ENCODE assay signal across 8 cellular contexts in genomic region chr17:19378416-19379293, GRCh38. TPM values are rescaled to one million over a fixed set of nuclear protein-coding genes. Genes with fewer than 3 reads are reported as not detected.
A peak's percentile ranks its signal among the peaks of the same experiment; 100 is the strongest.
DNase-seq lines count a peak whose midpoint lies in the region; ATAC-seq and TF ChIP-seq lines count a peak whose summit lies in the region.

Gene MAPK7 (plus strand): TSS chr17:19378498. CDS start chr17:19378901, 403 bp downstream.

- peak within 1 kb of the TSS; percentile 92 for H3K4me3 Mint-ChIP-seq in activated CD4-positive, alpha-beta memory T cell treated with anti-CD3 and anti-CD28 coated beads, Interleukin-2, amount 10 ng/mL, durations not matched to agents 7 days and 5 days

- peaks cover 30% of the 10 kb centered on the region for H3K36me3 ChIP-seq in cardiac muscle cell

- no peak for DNase-seq in activated CD4-positive, alpha-beta memory T cell treated with anti-CD3 and anti-CD28 coated beads, Interleukin-2, amount 10 ng/mL, durations not matched to agents 7 days and 5 days
- no peak for DNase-seq in cardiac muscle cell (ENCODE audit: low read depth in 1 of 2, low spot score in 1 of 2)
- no peak for DNase-seq in posterior vena cava (ENCODE audit: low spot score)
- no peak for DNase-seq in NCI-H2029 (lab: John Stamatoyannopoulos, UW)
- DNase-seq in UCSD-AML1 (lab: John Stamatoyannopoulos, UW; ENCODE audit: unreplicated experiment): no peak

- H3K27ac ChIP-seq in cardiac muscle cell: peak within 1 kb of the TSS; percentile 88

- peaks cover 36% of the 10 kb centered on the region for H3K36me3 Mint-ChIP-seq in activated CD4-positive, alpha-beta memory T cell treated with anti-CD3 and anti-CD28 coated beads, Interleukin-2, amount 10 ng/mL, durations not matched to agents 7 days and 5 days (ENCODE audit: low read depth)

- peak; percentile 13 for ATAC-seq in GM18498 (IDR thresholded peaks at IDR 0.05; ENCODE audit: unreplicated experiment)
- ATAC-seq in HG02840 (IDR thresholded peaks at IDR 0.05; ENCODE audit: low FRiP score, unreplicated experiment): peak; percentile 11
- ATAC-seq in HG03378 (IDR thresholded peaks at IDR 0.05; ENCODE audit: unreplicated experiment): no peak

- intact Hi-C loops in posterior vena cava (cut with DNase I): no loop called here

- H3K9me3 ChIP-seq in cardiac muscle cell (ENCODE audit: low read depth): no peaks in the 10 kb centered on the region

- H3K9me3 Mint-ChIP-seq in activated CD4-positive, alpha-beta memory T cell treated with anti-CD3 and anti-CD28 coated beads, Interleukin-2, amount 10 ng/mL, durations not matched to agents 7 days and 5 days: no peaks in the 10 kb centered on the region

- H3K4me1 Mint-ChIP-seq in activated CD4-positive, alpha-beta memory T cell treated with anti-CD3 and anti-CD28 coated beads, Interleukin-2, amount 10 ng/mL, durations not matched to agents 7 days and 5 days: peaks cover 40% of the 10 kb centered on the region

- no peak for TF ChIP-seq CTCF in cardiac muscle cell (IDR thresholded peaks at IDR 0.05; ENCODE audit: low read depth, low read length)

- peak within 1 kb of the TSS; percentile 81 for H3K4me3 ChIP-seq in cardiac muscle cell

- no peaks in the 10 kb centered on the region for H3K27me3 Mint-ChIP-seq in activated CD4-positive, alpha-beta memory T cell treated with anti-CD3 and anti-CD28 coated beads, Interleukin-2, amount 10 ng/mL, durations not matched to agents 7 days and 5 days

- no peaks in the 10 kb centered on the region for H3K4me1 ChIP-seq in cardiac muscle cell (ENCODE audit: low read depth)

- POLR2A ChIA-PET in activated CD4-positive, alpha-beta memory T cell treated with anti-CD3 and anti-CD28 coated beads, Interleukin-2, amount 10 ng/mL, durations not matched to agents 7 days and 5 days (lab: Charles Lee): interaction anchor here (0.7 to 3.3 kb wide), 17 partner anchors 8 to 1665 kb away, joined by 3 to 50 read pairs (median 4); partner anchors contain the start of genes AKAP10, ALDH3A2, B9D1 and MFAP4

- peak within 1 kb of the TSS; percentile 98 for H3K27ac Mint-ChIP-seq in activated CD4-positive, alpha-beta memory T cell treated with anti-CD3 and anti-CD28 coated beads, Interleukin-2, amount 10 ng/mL, durations not matched to agents 7 days and 5 days

- no peaks in the 10 kb centered on the region for H3K27me3 ChIP-seq in cardiac muscle cell

- CTCF ChIA-PET in activated CD4-positive, alpha-beta memory T cell treated with anti-CD3 and anti-CD28 coated beads, Interleukin-2, amount 10 ng/mL, durations not matched to agents 7 days and 5 days (lab: Charles Lee): interaction anchor here (0.7 to 3.1 kb wide), 14 partner anchors 8 to 432 kb away, joined by 3 to 71 read pairs (median 5); partner anchors contain the start of genes ALDH3A2, B9D1 and MFAP4

RNA-seq across cellular contexts. Expression of gene MAPK7, which starts in this region (rescaled TPM):
- total RNA-seq in activated CD4-positive, alpha-beta memory T cell treated with anti-CD3 and anti-CD28 coated beads, Interleukin-2, amount 10 ng/mL, durations not matched to agents 7 days and 5 days: 10 to 100 TPM; 40.6 to 41.4 TPM
- total RNA-seq in cardiac muscle cell (26.8 and 27.1 TPM in 2 replicates), posterior vena cava (10 to 100 TPM; 28.8 to 29.2 TPM)
- 29.7 and 33.0 TPM in 2 replicates for polyA plus RNA-seq in cardiac muscle cell
